In the genomic region with DNA sequence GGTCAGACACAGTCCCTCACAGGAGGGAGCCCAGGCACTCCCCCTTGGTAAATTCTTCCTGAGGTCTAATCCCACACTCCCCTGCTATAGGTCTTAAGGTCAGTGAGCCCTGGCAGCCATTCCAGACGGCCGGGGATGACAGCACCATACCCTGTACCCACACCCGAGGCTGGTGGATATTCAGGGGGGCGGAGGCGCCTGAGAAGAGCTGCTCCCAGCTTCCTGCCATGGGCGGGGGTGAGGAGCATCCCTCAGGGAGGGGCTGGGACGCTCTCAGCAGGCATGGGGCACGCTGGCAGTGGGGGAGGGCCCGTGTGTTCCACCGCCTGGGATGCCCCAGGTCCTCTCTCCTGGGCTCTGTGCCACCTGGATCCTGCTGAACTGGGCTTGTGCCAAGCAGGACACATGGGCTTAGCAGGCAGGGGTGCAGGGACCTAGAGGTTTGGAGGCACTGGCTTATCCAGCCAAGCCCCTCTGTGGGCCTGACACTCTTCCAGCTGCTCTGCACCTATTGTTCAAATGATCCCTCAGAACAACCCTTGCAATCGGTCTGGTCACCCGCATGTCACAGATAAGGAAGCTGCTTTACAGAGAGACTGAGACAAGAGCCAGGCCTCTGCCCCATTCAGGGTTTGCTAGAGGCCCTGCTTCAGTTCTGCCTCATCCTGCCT, we compare ENCODE assay signal across 1 cellular context.
TF ChIP-seq lines count a peak whose summit lies in the region.

No MANE protein-coding gene starts in this region.

TF ChIP-seq in HepG2, 621 proteins besides CTCF, POLR2A, EP300 and RAD21:
- TF ChIP-seq PHF8 (CRISPR knock-in tag; IDR thresholded peaks at IDR 0.05) = no peak
- TF ChIP-seq ZNF512 (CRISPR knock-in tag; IDR thresholded peaks at IDR 0.05) = no peak
- TF ChIP-seq ZNF788 (CRISPR knock-in tag; IDR thresholded peaks at IDR 0.05; ENCODE audit: borderline replicate concordance) = no peak
- TF ChIP-seq TSC22D2 (CRISPR knock-in tag; IDR thresholded peaks at IDR 0.05; ENCODE audit: borderline replicate concordance) = no peak
- no peak for TF ChIP-seq KDM5A (IDR thresholded peaks at IDR 0.05; ENCODE audit: borderline replicate concordance, low read length)
- no peak for TF ChIP-seq EZH2 (conservative IDR thresholded peaks at IDR 0.05; ENCODE audit: low read depth, low read length)
- TF ChIP-seq HNRNPUL1 (IDR thresholded peaks at IDR 0.05; ENCODE audit: low read depth, low read length) = no peak
- no peak for TF ChIP-seq PRMT3 (CRISPR knock-in tag; IDR thresholded peaks at IDR 0.05; ENCODE audit: borderline replicate concordance, low read depth)
- TF ChIP-seq ZNF607 (CRISPR knock-in tag; IDR thresholded peaks at IDR 0.05; ENCODE audit: borderline replicate concordance) = no peak
